1 cellular context compared by ENCODE assay signal in the genomic region with DNA sequence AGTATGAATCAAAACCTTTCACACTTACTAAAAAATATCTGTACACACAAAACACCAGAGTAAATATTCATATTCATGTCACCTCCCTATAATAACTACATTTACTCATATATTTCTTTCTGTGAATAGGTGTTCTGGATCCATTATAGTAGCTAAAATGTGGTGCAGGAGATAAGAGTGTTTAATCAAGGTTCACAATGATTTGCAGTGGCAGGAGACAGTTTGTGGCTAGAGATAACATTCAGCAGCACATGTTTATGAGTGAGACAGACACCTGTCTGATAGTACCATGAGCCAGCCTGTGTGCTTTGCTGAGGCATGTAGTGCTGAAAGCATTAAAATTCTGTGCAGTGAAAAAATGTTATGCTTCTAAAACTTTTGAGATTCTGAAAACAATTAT.
TF ChIP-seq lines count a peak whose summit lies in the region.

No MANE protein-coding gene starts in this region.

TF ChIP-seq in K562, 482 proteins besides CTCF, POLR2A, EP300 and RAD21 (continued from another document and continues in another):
- TF ChIP-seq, protein P1, sequence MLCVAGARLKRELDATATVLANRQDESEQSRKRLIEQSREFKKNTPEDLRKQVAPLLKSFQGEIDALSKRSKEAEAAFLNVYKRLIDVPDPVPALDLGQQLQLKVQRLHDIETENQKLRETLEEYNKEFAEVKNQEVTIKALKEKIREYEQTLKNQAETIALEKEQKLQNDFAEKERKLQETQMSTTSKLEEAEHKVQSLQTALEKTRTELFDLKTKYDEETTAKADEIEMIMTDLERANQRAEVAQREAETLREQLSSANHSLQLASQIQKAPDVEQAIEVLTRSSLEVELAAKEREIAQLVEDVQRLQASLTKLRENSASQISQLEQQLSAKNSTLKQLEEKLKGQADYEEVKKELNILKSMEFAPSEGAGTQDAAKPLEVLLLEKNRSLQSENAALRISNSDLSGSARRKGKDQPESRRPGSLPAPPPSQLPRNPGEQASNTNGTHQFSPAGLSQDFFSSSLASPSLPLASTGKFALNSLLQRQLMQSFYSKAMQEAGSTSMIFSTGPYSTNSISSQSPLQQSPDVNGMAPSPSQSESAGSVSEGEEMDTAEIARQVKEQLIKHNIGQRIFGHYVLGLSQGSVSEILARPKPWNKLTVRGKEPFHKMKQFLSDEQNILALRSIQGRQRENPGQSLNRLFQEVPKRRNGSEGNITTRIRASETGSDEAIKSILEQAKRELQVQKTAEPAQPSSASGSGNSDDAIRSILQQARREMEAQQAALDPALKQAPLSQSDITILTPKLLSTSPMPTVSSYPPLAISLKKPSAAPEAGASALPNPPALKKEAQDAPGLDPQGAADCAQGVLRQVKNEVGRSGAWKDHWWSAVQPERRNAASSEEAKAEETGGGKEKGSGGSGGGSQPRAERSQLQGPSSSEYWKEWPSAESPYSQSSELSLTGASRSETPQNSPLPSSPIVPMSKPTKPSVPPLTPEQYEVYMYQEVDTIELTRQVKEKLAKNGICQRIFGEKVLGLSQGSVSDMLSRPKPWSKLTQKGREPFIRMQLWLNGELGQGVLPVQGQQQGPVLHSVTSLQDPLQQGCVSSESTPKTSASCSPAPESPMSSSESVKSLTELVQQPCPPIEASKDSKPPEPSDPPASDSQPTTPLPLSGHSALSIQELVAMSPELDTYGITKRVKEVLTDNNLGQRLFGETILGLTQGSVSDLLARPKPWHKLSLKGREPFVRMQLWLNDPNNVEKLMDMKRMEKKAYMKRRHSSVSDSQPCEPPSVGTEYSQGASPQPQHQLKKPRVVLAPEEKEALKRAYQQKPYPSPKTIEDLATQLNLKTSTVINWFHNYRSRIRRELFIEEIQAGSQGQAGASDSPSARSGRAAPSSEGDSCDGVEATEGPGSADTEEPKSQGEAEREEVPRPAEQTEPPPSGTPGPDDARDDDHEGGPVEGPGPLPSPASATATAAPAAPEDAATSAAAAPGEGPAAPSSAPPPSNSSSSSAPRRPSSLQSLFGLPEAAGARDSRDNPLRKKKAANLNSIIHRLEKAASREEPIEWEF (CRISPR knock-in tag; IDR thresholded peaks at IDR 0.05) = peak; percentile 82
- peak; percentile 69 for TF ChIP-seq TCFL5 (CRISPR knock-in tag; conservative IDR thresholded peaks at IDR 0.05)
- TF ChIP-seq ZFPM2 (CRISPR knock-in tag; IDR thresholded peaks at IDR 0.05) = no peak
- TF ChIP-seq, protein P2, sequence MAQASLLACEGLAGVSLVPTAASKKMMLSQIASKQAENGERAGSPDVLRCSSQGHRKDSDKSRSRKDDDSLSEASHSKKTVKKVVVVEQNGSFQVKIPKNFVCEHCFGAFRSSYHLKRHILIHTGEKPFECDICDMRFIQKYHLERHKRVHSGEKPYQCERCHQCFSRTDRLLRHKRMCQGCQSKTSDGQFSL (CRISPR knock-in tag; IDR thresholded peaks at IDR 0.05) = no peak
- TF ChIP-seq, protein P2 (tag; IDR thresholded peaks at IDR 0.05) = no peak
- peak; percentile 93 for TF ChIP-seq POLR2AphosphoS5 (IDR thresholded peaks at IDR 0.05; ENCODE audit: control insufficient read depth, insufficient read depth, low read depth, low read length)
- peak; percentile 86 for TF ChIP-seq HMG20A (CRISPR knock-in tag; conservative IDR thresholded peaks at IDR 0.05)
- peak; percentile 45 for TF ChIP-seq HMGN3 (IDR thresholded peaks at IDR 0.05; ENCODE audit: borderline replicate concordance, extremely low read depth, insufficient read length, low read depth, low read length)
- no peak for TF ChIP-seq CBX2 (IDR thresholded peaks at IDR 0.05; ENCODE audit: insufficient read depth, low read length, poor library complexity, severe bottlenecking)
- TF ChIP-seq U2AF1 (optimal IDR thresholded peaks at IDR 0.05; ENCODE audit: low read depth, low read length) = no peak
- TF ChIP-seq, protein P3, sequence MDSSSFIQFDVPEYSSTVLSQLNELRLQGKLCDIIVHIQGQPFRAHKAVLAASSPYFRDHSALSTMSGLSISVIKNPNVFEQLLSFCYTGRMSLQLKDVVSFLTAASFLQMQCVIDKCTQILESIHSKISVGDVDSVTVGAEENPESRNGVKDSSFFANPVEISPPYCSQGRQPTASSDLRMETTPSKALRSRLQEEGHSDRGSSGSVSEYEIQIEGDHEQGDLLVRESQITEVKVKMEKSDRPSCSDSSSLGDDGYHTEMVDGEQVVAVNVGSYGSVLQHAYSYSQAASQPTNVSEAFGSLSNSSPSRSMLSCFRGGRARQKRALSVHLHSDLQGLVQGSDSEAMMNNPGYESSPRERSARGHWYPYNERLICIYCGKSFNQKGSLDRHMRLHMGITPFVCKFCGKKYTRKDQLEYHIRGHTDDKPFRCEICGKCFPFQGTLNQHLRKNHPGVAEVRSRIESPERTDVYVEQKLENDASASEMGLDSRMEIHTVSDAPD (CRISPR knock-in tag; IDR thresholded peaks at IDR 0.05) = no peak
- no peak for TF ChIP-seq ZNF586 (CRISPR knock-in tag; conservative IDR thresholded peaks at IDR 0.05)
- TF ChIP-seq HEY1 (CRISPR knock-in tag; IDR thresholded peaks at IDR 0.05; ENCODE audit: borderline replicate concordance) = peak; percentile 80; the same call in 1 of the 2 replicates
- TF ChIP-seq SMAD1 (IDR thresholded peaks at IDR 0.05; ENCODE audit: low read depth, low read length, partially characterized antibody) = peak; percentile 53
- TF ChIP-seq, protein P4, sequence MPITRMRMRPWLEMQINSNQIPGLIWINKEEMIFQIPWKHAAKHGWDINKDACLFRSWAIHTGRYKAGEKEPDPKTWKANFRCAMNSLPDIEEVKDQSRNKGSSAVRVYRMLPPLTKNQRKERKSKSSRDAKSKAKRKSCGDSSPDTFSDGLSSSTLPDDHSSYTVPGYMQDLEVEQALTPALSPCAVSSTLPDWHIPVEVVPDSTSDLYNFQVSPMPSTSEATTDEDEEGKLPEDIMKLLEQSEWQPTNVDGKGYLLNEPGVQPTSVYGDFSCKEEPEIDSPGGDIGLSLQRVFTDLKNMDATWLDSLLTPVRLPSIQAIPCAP (CRISPR knock-in tag; IDR thresholded peaks at IDR 0.05; ENCODE audit: borderline replicate concordance) = no peak
- no peak for TF ChIP-seq CBX5 (IDR thresholded peaks at IDR 0.05; ENCODE audit: borderline replicate concordance, low read depth)
- TF ChIP-seq SMAD4 (CRISPR knock-in tag; conservative IDR thresholded peaks at IDR 0.05) = peak; percentile 98
- peak; percentile 64 for TF ChIP-seq MBD2 (IDR thresholded peaks at IDR 0.05; ENCODE audit: borderline replicate concordance, low read depth)
- peak; percentile 54 for TF ChIP-seq TAF9B (IDR thresholded peaks at IDR 0.05; ENCODE audit: partially characterized antibody)
- TF ChIP-seq ZNF134 (CRISPR knock-in tag; conservative IDR thresholded peaks at IDR 0.05) = peak; percentile 32; the same call in 1 of the 2 replicates
- no peak for TF ChIP-seq POLR3G (IDR thresholded peaks at IDR 0.05; ENCODE audit: extremely low read depth, insufficient read length, insufficient replicate concordance)
- TF ChIP-seq NEUROD1 (IDR thresholded peaks at IDR 0.05; ENCODE audit: borderline replicate concordance, low read depth, low read length, partially characterized antibody) = peak; percentile 29
- TF ChIP-seq, protein P5, sequence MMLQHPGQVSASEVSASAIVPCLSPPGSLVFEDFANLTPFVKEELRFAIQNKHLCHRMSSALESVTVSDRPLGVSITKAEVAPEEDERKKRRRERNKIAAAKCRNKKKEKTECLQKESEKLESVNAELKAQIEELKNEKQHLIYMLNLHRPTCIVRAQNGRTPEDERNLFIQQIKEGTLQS (IDR thresholded peaks at IDR 0.05) = peak; percentile 50; the same call in 1 of the 2 replicates
- TF ChIP-seq, protein P5 (CRISPR knock-in tag; conservative IDR thresholded peaks at IDR 0.05) = no peak
- TF ChIP-seq ZNF408 (CRISPR knock-in tag; IDR thresholded peaks at IDR 0.05; ENCODE audit: low read depth) = no peak
- peak; percentile 48; the same call in 1 of the 2 replicates for TF ChIP-seq JUN (IDR thresholded peaks at IDR 0.05; ENCODE audit: borderline replicate concordance, low read depth, low read length)
- no peak for TF ChIP-seq JUN (CRISPR knock-in tag; IDR thresholded peaks at IDR 0.05; ENCODE audit: borderline replicate concordance)
- no peak for TF ChIP-seq NUFIP1 (IDR thresholded peaks at IDR 0.05; ENCODE audit: partially characterized antibody)
- no peak for TF ChIP-seq SRSF9 (IDR thresholded peaks at IDR 0.05; ENCODE audit: borderline replicate concordance, low read depth, low read length)
- TF ChIP-seq, protein P6, sequence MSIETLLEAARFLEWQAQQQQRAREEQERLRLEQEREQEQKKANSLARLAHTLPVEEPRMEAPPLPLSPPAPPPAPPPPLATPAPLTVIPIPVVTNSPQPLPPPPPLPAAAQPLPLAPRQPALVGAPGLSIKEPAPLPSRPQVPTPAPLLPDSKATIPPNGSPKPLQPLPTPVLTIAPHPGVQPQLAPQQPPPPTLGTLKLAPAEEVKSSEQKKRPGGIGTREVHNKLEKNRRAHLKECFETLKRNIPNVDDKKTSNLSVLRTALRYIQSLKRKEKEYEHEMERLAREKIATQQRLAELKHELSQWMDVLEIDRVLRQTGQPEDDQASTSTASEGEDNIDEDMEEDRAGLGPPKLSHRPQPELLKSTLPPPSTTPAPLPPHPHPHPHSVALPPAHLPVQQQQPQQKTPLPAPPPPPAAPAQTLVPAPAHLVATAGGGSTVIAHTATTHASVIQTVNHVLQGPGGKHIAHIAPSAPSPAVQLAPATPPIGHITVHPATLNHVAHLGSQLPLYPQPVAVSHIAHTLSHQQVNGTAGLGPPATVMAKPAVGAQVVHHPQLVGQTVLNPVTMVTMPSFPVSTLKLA (conservative IDR thresholded peaks at IDR 0.05) = peak; percentile 70 to 83
- no peak for TF ChIP-seq ZNF143 (CRISPR knock-in tag; IDR thresholded peaks at IDR 0.05)
- peak in 1 of 2 experiments; percentile 79; a peak in 1 of 4 replicates for TF ChIP-seq NONO (IDR thresholded peaks at IDR 0.05; ENCODE audit: low read depth in 2 of 2, low read length in 1 of 2)
- TF ChIP-seq PTRF (tag; IDR thresholded peaks at IDR 0.05) = no peak
- TF ChIP-seq, protein P7, sequence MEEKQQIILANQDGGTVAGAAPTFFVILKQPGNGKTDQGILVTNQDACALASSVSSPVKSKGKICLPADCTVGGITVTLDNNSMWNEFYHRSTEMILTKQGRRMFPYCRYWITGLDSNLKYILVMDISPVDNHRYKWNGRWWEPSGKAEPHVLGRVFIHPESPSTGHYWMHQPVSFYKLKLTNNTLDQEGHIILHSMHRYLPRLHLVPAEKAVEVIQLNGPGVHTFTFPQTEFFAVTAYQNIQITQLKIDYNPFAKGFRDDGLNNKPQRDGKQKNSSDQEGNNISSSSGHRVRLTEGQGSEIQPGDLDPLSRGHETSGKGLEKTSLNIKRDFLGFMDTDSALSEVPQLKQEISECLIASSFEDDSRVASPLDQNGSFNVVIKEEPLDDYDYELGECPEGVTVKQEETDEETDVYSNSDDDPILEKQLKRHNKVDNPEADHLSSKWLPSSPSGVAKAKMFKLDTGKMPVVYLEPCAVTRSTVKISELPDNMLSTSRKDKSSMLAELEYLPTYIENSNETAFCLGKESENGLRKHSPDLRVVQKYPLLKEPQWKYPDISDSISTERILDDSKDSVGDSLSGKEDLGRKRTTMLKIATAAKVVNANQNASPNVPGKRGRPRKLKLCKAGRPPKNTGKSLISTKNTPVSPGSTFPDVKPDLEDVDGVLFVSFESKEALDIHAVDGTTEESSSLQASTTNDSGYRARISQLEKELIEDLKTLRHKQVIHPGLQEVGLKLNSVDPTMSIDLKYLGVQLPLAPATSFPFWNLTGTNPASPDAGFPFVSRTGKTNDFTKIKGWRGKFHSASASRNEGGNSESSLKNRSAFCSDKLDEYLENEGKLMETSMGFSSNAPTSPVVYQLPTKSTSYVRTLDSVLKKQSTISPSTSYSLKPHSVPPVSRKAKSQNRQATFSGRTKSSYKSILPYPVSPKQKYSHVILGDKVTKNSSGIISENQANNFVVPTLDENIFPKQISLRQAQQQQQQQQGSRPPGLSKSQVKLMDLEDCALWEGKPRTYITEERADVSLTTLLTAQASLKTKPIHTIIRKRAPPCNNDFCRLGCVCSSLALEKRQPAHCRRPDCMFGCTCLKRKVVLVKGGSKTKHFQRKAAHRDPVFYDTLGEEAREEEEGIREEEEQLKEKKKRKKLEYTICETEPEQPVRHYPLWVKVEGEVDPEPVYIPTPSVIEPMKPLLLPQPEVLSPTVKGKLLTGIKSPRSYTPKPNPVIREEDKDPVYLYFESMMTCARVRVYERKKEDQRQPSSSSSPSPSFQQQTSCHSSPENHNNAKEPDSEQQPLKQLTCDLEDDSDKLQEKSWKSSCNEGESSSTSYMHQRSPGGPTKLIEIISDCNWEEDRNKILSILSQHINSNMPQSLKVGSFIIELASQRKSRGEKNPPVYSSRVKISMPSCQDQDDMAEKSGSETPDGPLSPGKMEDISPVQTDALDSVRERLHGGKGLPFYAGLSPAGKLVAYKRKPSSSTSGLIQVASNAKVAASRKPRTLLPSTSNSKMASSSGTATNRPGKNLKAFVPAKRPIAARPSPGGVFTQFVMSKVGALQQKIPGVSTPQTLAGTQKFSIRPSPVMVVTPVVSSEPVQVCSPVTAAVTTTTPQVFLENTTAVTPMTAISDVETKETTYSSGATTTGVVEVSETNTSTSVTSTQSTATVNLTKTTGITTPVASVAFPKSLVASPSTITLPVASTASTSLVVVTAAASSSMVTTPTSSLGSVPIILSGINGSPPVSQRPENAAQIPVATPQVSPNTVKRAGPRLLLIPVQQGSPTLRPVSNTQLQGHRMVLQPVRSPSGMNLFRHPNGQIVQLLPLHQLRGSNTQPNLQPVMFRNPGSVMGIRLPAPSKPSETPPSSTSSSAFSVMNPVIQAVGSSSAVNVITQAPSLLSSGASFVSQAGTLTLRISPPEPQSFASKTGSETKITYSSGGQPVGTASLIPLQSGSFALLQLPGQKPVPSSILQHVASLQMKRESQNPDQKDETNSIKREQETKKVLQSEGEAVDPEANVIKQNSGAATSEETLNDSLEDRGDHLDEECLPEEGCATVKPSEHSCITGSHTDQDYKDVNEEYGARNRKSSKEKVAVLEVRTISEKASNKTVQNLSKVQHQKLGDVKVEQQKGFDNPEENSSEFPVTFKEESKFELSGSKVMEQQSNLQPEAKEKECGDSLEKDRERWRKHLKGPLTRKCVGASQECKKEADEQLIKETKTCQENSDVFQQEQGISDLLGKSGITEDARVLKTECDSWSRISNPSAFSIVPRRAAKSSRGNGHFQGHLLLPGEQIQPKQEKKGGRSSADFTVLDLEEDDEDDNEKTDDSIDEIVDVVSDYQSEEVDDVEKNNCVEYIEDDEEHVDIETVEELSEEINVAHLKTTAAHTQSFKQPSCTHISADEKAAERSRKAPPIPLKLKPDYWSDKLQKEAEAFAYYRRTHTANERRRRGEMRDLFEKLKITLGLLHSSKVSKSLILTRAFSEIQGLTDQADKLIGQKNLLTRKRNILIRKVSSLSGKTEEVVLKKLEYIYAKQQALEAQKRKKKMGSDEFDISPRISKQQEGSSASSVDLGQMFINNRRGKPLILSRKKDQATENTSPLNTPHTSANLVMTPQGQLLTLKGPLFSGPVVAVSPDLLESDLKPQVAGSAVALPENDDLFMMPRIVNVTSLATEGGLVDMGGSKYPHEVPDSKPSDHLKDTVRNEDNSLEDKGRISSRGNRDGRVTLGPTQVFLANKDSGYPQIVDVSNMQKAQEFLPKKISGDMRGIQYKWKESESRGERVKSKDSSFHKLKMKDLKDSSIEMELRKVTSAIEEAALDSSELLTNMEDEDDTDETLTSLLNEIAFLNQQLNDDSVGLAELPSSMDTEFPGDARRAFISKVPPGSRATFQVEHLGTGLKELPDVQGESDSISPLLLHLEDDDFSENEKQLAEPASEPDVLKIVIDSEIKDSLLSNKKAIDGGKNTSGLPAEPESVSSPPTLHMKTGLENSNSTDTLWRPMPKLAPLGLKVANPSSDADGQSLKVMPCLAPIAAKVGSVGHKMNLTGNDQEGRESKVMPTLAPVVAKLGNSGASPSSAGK (IDR thresholded peaks at IDR 0.05) = peak; percentile 35; the same call in 1 of the 2 replicates
